ENCODE assay signal across 14 cellular contexts in genomic region chr7:35680403-35681013, GRCh38. TPM values are rescaled to one million over a fixed set of nuclear protein-coding genes. Genes with fewer than 3 reads are reported as not detected.
DNase-seq lines count a peak whose midpoint lies in the region; TF ChIP-seq lines count a peak whose summit lies in the region.
"Had no signal": no experiment of that assay in that cellular context is flagged by ENCODE, and none has a peak within 500 bp of the region (broad histone marks: within the 10 kb centered on the region; RNA-seq: fewer than 3 reads in every experiment).

No MANE protein-coding gene starts in this region.

- DNase-seq in activated CD4-positive, alpha-beta T cell treated with anti-CD3 and anti-CD28 coated beads, Interleukin-2, amount 10 ng/mL, durations not matched to agents 7 days and 5 days, result no peak
- no peak for DNase-seq in activated CD4-positive, alpha-beta T cell treated with anti-CD3 and anti-CD28 coated beads, Interleukin-2, amount 50 U/mL, for 48 hours
- DNase-seq in astrocyte of the hippocampus (ENCODE audit: low read depth, low spot score), result peak; percentile 51
- peak; percentile 76 for DNase-seq in osteoblast (ENCODE audit: insufficient read length, low spot score, missing footprints)
- no peak for DNase-seq in NCI-H1105 treated with DMSO at 0.1 percent for 48 hours (lab: John Stamatoyannopoulos, UW)
- DNase-seq in NCI-H510A treated with DMSO at 0.1 percent for 48 hours (lab: John Stamatoyannopoulos, UW), result no peak
- no peak for DNase-seq in NK-92 treated with Interleukin-12 subunit alpha and Interleukin-12 subunit beta, amount 100 ng/mL, for 24 hours (lab: John Stamatoyannopoulos, UW)
- DNase-seq: activated CD4-positive, CD25-positive, alpha-beta regulatory T cell; colonic mucosa; hippocampal formation; stimulated activated CD8-positive, alpha-beta memory T cell treated with anti-CD3 and anti-CD28 coated beads, Interleukin-4, amount 100 ng/mL, for 48 hours had no signal

- 72% methylated on average over 2 of the region's 2 CpGs for WGBS in HUES64

- H3K4me2 ChIP-seq in osteoblast (ENCODE audit: insufficient read depth, low read length), result no peak overlapping the region

- no peak overlapping the region for H3K4me3 Mint-ChIP-seq in activated CD4-positive, alpha-beta T cell treated with anti-CD3 and anti-CD28 coated beads, Interleukin-2, amount 10 ng/mL, durations not matched to agents 7 days and 5 days

- POLR2A ChIA-PET in activated CD4-positive, alpha-beta T cell treated with anti-CD3 and anti-CD28 coated beads, Interleukin-2, amount 10 ng/mL, durations not matched to agents 7 days and 5 days (lab: Charles Lee), result interaction anchor here (0.7 kb wide), 1 partner anchor 21 kb away, joined by 6 read pairs; no protein-coding TSS in a partner anchor

- H4K20me1 ChIP-seq in osteoblast (ENCODE audit: insufficient read depth, low read length), result peaks cover 40% of the 10 kb centered on the region

- H3K4me1 ChIP-seq in HUES64 (ENCODE audit: insufficient read depth, low read length) (peaks cover 7% of the 10 kb centered on the region), osteoblast (ENCODE audit: insufficient read depth, low read length) (no peaks in the 10 kb centered on the region)
- H3K4me1 ChIP-seq: colonic mucosa, prostate gland had no signal

- H3K4me3 ChIP-seq in HUES64 (ENCODE audit: low read length) (no peak overlapping the region), osteoblast (ENCODE audit: insufficient read depth, low read length) (no peak overlapping the region)
- H3K4me3 ChIP-seq: colonic mucosa, prostate gland had no signal

- no peak overlapping the region for H2AFZ ChIP-seq in osteoblast (ENCODE audit: low read length)

- H3K27ac ChIP-seq in HUES64 (ENCODE audit: low read depth, low read length), result peak overlapping the region; percentile 57
- no peak overlapping the region for H3K27ac ChIP-seq in osteoblast (ENCODE audit: low read depth, low read length)
- H3K27ac ChIP-seq: colonic mucosa, prostate gland had no signal

- no peak overlapping the region for H3K9ac ChIP-seq in HUES64 (ENCODE audit: low read depth, low read length)

- TF ChIP-seq CTCF in osteoblast (IDR thresholded peaks at IDR 0.05; ENCODE audit: extremely low read depth, low read depth, low read length), result no peak

- H3K27me3 Mint-ChIP-seq in activated CD4-positive, alpha-beta T cell treated with anti-CD3 and anti-CD28 coated beads, Interleukin-2, amount 10 ng/mL, durations not matched to agents 7 days and 5 days, result no peaks in the 10 kb centered on the region
- H3K27me3 Mint-ChIP-seq: IgD-negative memory B cell had no signal

- H3K9me3 ChIP-seq in HUES64 (ENCODE audit: insufficient read depth, low read depth, low read length) (no peaks in the 10 kb centered on the region), osteoblast (ENCODE audit: low read depth, low read length) (no peaks in the 10 kb centered on the region)
- H3K9me3 ChIP-seq: colonic mucosa, prostate gland had no signal

- CTCF ChIA-PET in activated CD4-positive, alpha-beta T cell treated with anti-CD3 and anti-CD28 coated beads, Interleukin-2, amount 10 ng/mL, durations not matched to agents 7 days and 5 days (lab: Charles Lee), result interaction anchor here (1.3 kb wide), 1 partner anchor 16 kb away, joined by 4 read pairs; no protein-coding TSS in a partner anchor

- no peaks in the 10 kb centered on the region for H3K27me3 ChIP-seq in HUES64 (ENCODE audit: insufficient read depth, low read length)
- no peaks in the 10 kb centered on the region for H3K27me3 ChIP-seq in osteoblast (ENCODE audit: insufficient read depth, low read length)
- H3K27me3 ChIP-seq: colonic mucosa had no signal

- peaks cover 92% of the 10 kb centered on the region for H3K79me2 ChIP-seq in osteoblast (ENCODE audit: insufficient read depth, low read length)

- H3K36me3 ChIP-seq in HUES64 (ENCODE audit: insufficient read depth, low read length), result peaks cover 3% of the 10 kb centered on the region; the same call in 1 of the 2 replicates
- no peaks in the 10 kb centered on the region for H3K36me3 ChIP-seq in osteoblast (ENCODE audit: insufficient read depth, low read length)
- H3K36me3 ChIP-seq: colonic mucosa, prostate gland had no signal

- peaks cover 26% of the 10 kb centered on the region for H3K36me3 Mint-ChIP-seq in activated CD4-positive, alpha-beta T cell treated with anti-CD3 and anti-CD28 coated beads, Interleukin-2, amount 10 ng/mL, durations not matched to agents 7 days and 5 days (ENCODE audit: low read depth)

- H3K9me3 Mint-ChIP-seq in activated CD4-positive, alpha-beta T cell treated with anti-CD3 and anti-CD28 coated beads, Interleukin-2, amount 10 ng/mL, durations not matched to agents 7 days and 5 days, result peaks cover 3% of the 10 kb centered on the region
- H3K9me3 Mint-ChIP-seq: IgD-negative memory B cell had no signal

- H3K4me1 Mint-ChIP-seq in activated CD4-positive, alpha-beta T cell treated with anti-CD3 and anti-CD28 coated beads, Interleukin-2, amount 10 ng/mL, durations not matched to agents 7 days and 5 days, result peaks cover 49% of the 10 kb centered on the region

- peak overlapping the region; percentile 78 for H3K27ac Mint-ChIP-seq in activated CD4-positive, alpha-beta T cell treated with anti-CD3 and anti-CD28 coated beads, Interleukin-2, amount 10 ng/mL, durations not matched to agents 7 days and 5 days
- H3K27ac Mint-ChIP-seq: IgD-negative memory B cell had no signal

RNA-seq across cellular contexts. Expression of gene HERPUD2, which starts 14.4 kb away (rescaled TPM):
- total RNA-seq in activated CD4-positive, alpha-beta T cell treated with anti-CD3 and anti-CD28 coated beads, Interleukin-2, amount 10 ng/mL, durations not matched to agents 7 days and 5 days, result 10 to 100 TPM; 40.6 to 45.9 TPM
- polyA plus RNA-seq in HUES64 (2013, experiment 1 of 2), result 16.3 TPM
- 16.5 TPM for polyA plus RNA-seq in HUES64 (2013, experiment 2 of 2)
- total RNA-seq in osteoblast, result 26.8 and 32.9 TPM in 2 replicates

Comparison
In these comparisons a context has a peak if more than half of its experiments do, and no peak if none do; other contexts are left out.
1. DNase-seq: peak in astrocyte of the hippocampus (single experiment) and osteoblast (single experiment); none in activated CD4-positive, alpha-beta T cell treated with anti-CD3 and anti-CD28 coated beads, Interleukin-2, amount 10 ng/mL, durations not matched to agents 7 days and 5 days (single experiment), activated CD4-positive, alpha-beta T cell treated with anti-CD3 and anti-CD28 coated beads, Interleukin-2, amount 50 U/mL, for 48 hours (0 of 2), NCI-H1105 treated with DMSO at 0.1 percent for 48 hours (single experiment), NCI-H510A treated with DMSO at 0.1 percent for 48 hours (single experiment) and NK-92 treated with Interleukin-12 subunit alpha and Interleukin-12 subunit beta, amount 100 ng/mL, for 24 hours (single experiment).